In the genomic region with DNA sequence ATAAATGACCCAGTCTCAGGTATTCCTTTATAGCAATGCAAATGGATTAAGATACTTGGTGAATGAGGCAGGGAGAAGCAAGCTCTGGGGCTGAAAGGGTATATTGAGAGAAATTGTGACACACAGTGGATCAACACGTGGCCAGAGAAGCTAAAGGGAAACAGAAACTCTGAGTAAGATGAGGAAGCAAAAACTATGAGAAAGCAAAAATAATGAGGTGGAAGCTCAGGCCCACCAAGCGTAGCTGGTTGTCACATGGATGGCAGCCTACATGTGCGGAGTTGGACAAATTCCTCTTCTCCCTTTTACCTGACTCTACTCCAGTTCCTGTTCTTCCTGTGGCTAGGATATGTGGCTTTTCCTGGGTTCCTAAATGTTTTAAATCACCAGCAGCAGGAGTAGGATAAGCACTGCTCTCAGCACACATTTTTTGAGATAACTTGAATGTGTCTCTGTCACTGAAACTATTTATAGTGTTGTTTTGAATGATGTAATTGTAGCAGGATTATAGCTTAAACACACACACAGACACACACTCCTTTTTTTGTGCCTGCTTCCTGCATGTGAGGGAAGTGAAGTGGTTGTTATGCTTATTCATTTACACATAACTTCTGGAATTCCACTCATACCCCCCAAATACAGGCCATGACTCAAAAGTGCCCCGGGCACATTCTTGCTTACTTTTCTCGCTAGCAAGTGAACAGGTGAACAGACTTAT, we compare ENCODE assay signal across 8 cellular contexts.
DNase-seq lines count a peak whose midpoint lies in the region; ATAC-seq and TF ChIP-seq lines count a peak whose summit lies in the region.

No MANE protein-coding gene starts in this region.

- POLR2A ChIA-PET in AG04449 (lab: Yijun Ruan, JAX): interaction anchor here (0.6 kb wide), 1 partner anchor 364 kb away, joined by 3 read pairs; no protein-coding TSS in a partner anchor

- peak overlapping the region; percentile 34 for H3K27ac ChIP-seq in caudate nucleus (ENCODE audit: low read depth, low read length)

- CTCF ChIA-PET in AG04449 (lab: Yijun Ruan, JAX): no interaction called here

- no peak overlapping the region for H3K4me3 ChIP-seq in AG04449 (ENCODE audit: low read depth, low read length)

- ATAC-seq in GM18870 (IDR thresholded peaks at IDR 0.05; ENCODE audit: unreplicated experiment): peak; percentile 99
- peak; percentile 85 for ATAC-seq in HG02970 (IDR thresholded peaks at IDR 0.05; ENCODE audit: low FRiP score, unreplicated experiment)

- no peak for TF ChIP-seq CTCF in AG04449 (IDR thresholded peaks at IDR 0.05; ENCODE audit: insufficient read depth, low read length, missing control alignments)

- DNase-seq in AG04449 (ENCODE audit: low read depth, low spot score) (peak; percentile 31), NOMO-1 treated with dmso at 0.1 percent for 144 hours (lab: John Stamatoyannopoulos, UW; ENCODE audit: unreplicated experiment) (peak; percentile 78), caudate nucleus (lab: John Stamatoyannopoulos, UW) (peak in 2 of 61 donors; percentile 1 to 3), midbrain (lab: John Stamatoyannopoulos, UW) (peak; percentile 20), NCI-H345 (lab: John Stamatoyannopoulos, UW) (no peak)
- DNase-seq in stimulated activated naive CD4-positive, alpha-beta T cell (lab: John Stamatoyannopoulos, UW): no peak

Comparison
In these comparisons a context has a peak if more than half of its experiments do, and no peak if none do; other contexts are left out.
1. DNase-seq: peak in AG04449 (single experiment), NOMO-1 treated with dmso at 0.1 percent for 144 hours (single experiment) and midbrain (single experiment); none in stimulated activated naive CD4-positive, alpha-beta T cell (0 of 6) and NCI-H345 (single experiment).